ENCODE assay signal across 12 cellular contexts in the genomic region with DNA sequence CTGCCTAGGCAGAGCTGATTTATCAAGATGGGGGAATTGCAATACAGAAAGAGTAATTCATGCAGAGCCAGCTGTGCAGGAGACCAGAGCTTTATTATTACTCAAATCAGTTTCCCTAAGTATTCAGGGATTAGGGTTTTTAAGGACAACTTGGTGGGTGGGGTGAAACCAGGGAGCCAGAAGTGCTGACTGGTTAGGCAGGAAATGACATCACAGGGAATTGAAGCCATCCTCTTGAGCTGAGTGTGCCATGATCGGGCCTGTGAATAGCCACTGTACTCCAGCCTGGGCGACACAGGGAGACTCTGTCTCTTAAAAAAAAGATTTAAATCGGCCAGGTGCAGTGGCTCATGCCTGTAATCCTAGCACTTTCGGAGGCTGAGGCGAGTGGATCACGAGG. TPM values are rescaled to one million over a fixed set of nuclear protein-coding genes. Genes with fewer than 3 reads are reported as not detected.
DNase-seq lines count a peak whose midpoint lies in the region; ATAC-seq and TF ChIP-seq lines count a peak whose summit lies in the region.
"Had no signal": no experiment of that assay in that cellular context is flagged by ENCODE, and none has a peak within 500 bp of the region (broad histone marks: within the 10 kb centered on the region; RNA-seq: fewer than 3 reads in every experiment).

No MANE protein-coding gene starts in this region.

- H3K27ac ChIP-seq in RWPE1: peak overlapping the region; percentile 53
- H3K27ac ChIP-seq in epithelial cell of prostate: peak overlapping the region; percentile 18
- H3K27ac ChIP-seq in upper lobe of right lung: no peak overlapping the region
- H3K27ac ChIP-seq: testis had no signal

- no peaks in the 10 kb centered on the region for H3K4me1 ChIP-seq in upper lobe of right lung
- H3K4me1 ChIP-seq: testis had no signal

- POLR2A ChIA-PET in RWPE1 (lab: Yijun Ruan, JAX; ENCODE audit: low non-redundant PET): interaction anchor here (0.7 kb wide), 1 partner anchor 60 kb away, joined by 4 read pairs; no protein-coding TSS in a partner anchor

- peaks cover 9% of the 10 kb centered on the region for H3K36me3 ChIP-seq in upper lobe of right lung

- CTCF ChIA-PET in RWPE1 (lab: Yijun Ruan, JAX): interaction anchor here (0.7 kb wide), 1 partner anchor 763 kb away, joined by 3 read pairs; no protein-coding TSS in a partner anchor

- peak; percentile 35 for ATAC-seq in left ventricle myocardium superior
- peak; percentile 39 for ATAC-seq in upper lobe of right lung
- no peak for ATAC-seq in GM19035 (IDR thresholded peaks at IDR 0.05; ENCODE audit: unreplicated experiment)

- H3K9me3 ChIP-seq in upper lobe of right lung: no peaks in the 10 kb centered on the region
- H3K9me3 ChIP-seq: testis had no signal

- no peak for TF ChIP-seq CTCF in RWPE1 (conservative IDR thresholded peaks at IDR 0.05; ENCODE audit: low read depth)
- no peak for TF ChIP-seq CTCF in upper lobe of right lung (IDR thresholded peaks at IDR 0.05)

- H3K27me3 ChIP-seq in upper lobe of right lung: no peaks in the 10 kb centered on the region
- H3K27me3 ChIP-seq: testis had no signal

- intact Hi-C loops in left ventricle myocardium superior (cut with micrococcal nuclease): no loop called here
- intact Hi-C loops in cardiac septum (cut with DNase I): no loop called here
- intact Hi-C loops in upper lobe of right lung (cut with DNase I): no loop called here

- H3K4me3 ChIP-seq in upper lobe of right lung: no peak overlapping the region
- H3K4me3 ChIP-seq: testis had no signal

- no peak for DNase-seq in left ventricle myocardium superior
- DNase-seq in cardiac septum (ENCODE audit: low spot score): no peak
- DNase-seq in RWPE1 (ENCODE audit: low spot score): no peak
- DNase-seq in epithelial cell of prostate (ENCODE audit: low read depth, low spot score): no peak
- no peak for DNase-seq in upper lobe of right lung
- DNase-seq in T-helper 2 cell: no peak
- no peak for DNase-seq in HuH-7 (ENCODE audit: low spot score)
- DNase-seq: activated CD4-positive, alpha-beta T cell treated with anti-CD3 and anti-CD28 coated beads for 1 hour; MV-4-11; NCI-H226; testis had no signal

RNA-seq across cellular contexts. Expression of gene CDK5RAP2, which starts 45.3 kb away (rescaled TPM):
- total RNA-seq in left ventricle myocardium superior (83.6 TPM), cardiac septum (48.2 TPM), upper lobe of right lung (54.2 TPM)
